ENCODE assay signal across 31 cellular contexts in genomic region chr15:35047996-35048395, GRCh38. TPM values are rescaled to one million over a fixed set of nuclear protein-coding genes. Genes with fewer than 3 reads are reported as not detected.
"Had no signal": no experiment of that assay in that cellular context is flagged by ENCODE, and none has a peak within 500 bp of the region (broad histone marks: within the 10 kb centered on the region; RNA-seq: fewer than 3 reads in every experiment).

No MANE protein-coding gene starts in this region.

- ATAC-seq: activated CD4-positive, alpha-beta T cell treated with anti-CD3 and anti-CD28 coated beads for 36 hours; activated CD8-positive, alpha-beta memory T cell treated with anti-CD3 and anti-CD28 coated beads, Interleukin-2, amount 10 ng/mL, durations not matched to agents 7 days and 5 days; activated CD8-positive, alpha-beta T cell treated with anti-CD3 and anti-CD28 coated beads, Interleukin-2, amount 10 ng/mL, durations not matched to agents 7 days and 5 days; activated naive CD8-positive, alpha-beta T cell treated with anti-CD3 and anti-CD28 coated beads, Interleukin-2, amount 50 U/mL, for 24 hours had no signal

- H3K4me3 ChIP-seq: ascending aorta, cardiac muscle cell had no signal

- H3K27me3 ChIP-seq: ascending aorta, cardiac muscle cell had no signal

- H3K36me3 ChIP-seq: ascending aorta, cardiac muscle cell had no signal

- FAIRE-seq: bronchial epithelial cell, TTC549 had no signal

- H3K4me1 ChIP-seq: ascending aorta had no signal

- DNase-seq: activated B cell treated with CpG ODN at 0.5 μM for 24 hours; activated CD4-positive, alpha-beta memory T cell treated with anti-CD3 and anti-CD28 coated beads, Interleukin-2, amount 10 ng/mL, durations not matched to agents 7 days and 5 days; activated CD4-positive, alpha-beta T cell treated with anti-CD3 and anti-CD28 coated beads for 1 hour; activated CD4-positive, alpha-beta T cell treated with anti-CD3 and anti-CD28 coated beads for 36 hours; activated CD4-positive, alpha-beta T cell treated with anti-CD3 and anti-CD28 coated beads for 48 hours; activated CD4-positive, alpha-beta T cell treated with anti-CD3 and anti-CD28 coated beads, Interleukin-2, amount 10 ng/mL, durations not matched to agents 7 days and 5 days; activated CD4-positive, alpha-beta T cell treated with anti-CD3 and anti-CD28 coated beads, Interleukin-2, amount 50 U/mL, for 48 hours; activated CD8-positive, alpha-beta memory T cell treated with anti-CD3 and anti-CD28 coated beads for 24 hours; activated CD8-positive, alpha-beta memory T cell treated with anti-CD3 and anti-CD28 coated beads, Interleukin-2, amount 10 ng/mL, durations not matched to agents 7 days and 5 days; activated CD8-positive, alpha-beta memory T cell treated with anti-CD3 and anti-CD28 coated beads, Interleukin-2, amount 50 U/mL, for 48 hours; activated CD8-positive, alpha-beta T cell treated with anti-CD3 and anti-CD28 coated beads, Interleukin-2, amount 10 ng/mL, durations not matched to agents 7 days and 5 days; activated effector memory CD4-positive, alpha-beta T cell treated with Interleukin-2 at 50 U/mL for 16 hours; activated gamma-delta T cell; activated naive CD4-positive, alpha-beta T cell treated with anti-CD3 and anti-CD28 coated beads, Interleukin-2, amount 10 ng/mL, durations not matched to agents 7 days and 5 days; activated naive CD4-positive, alpha-beta T cell treated with Interleukin-2 at 50 U/mL for 16 hours; activated naive CD8-positive, alpha-beta T cell treated with anti-CD3 and anti-CD28 coated beads, Interleukin-2, amount 10 ng/mL, durations not matched to agents 7 days and 5 days; activated naive CD8-positive, alpha-beta T cell treated with anti-CD3 and anti-CD28 coated beads, Interleukin-2, amount 50 U/mL, for 24 hours; activated T-cell treated with anti-CD3 and anti-CD28 coated beads, Interleukin-2, amount 50 U/mL, for 24 hours; activated T-cell treated with anti-CD3 and anti-CD28 coated beads, Interleukin-2, amount 50 U/mL, for 48 hours; amygdala; anterior cingulate cortex; caudate nucleus; T-helper 1 cell; T-helper 2 cell; T-helper 9 cell had no signal

- H3K9me3 ChIP-seq: ascending aorta had no signal

- H3K27ac ChIP-seq: ascending aorta, cardiac muscle cell, VCaP had no signal

RNA-seq across cellular contexts. Expression of gene NANOGP8, which starts 37.1 kb away (rescaled TPM):
- polyA plus RNA-seq: adipose tissue, cardiac muscle cell had no signal
